11 cellular contexts compared by ENCODE assay signal in genomic region chr16:67489401-67490083, GRCh38. TPM values are rescaled to one million over a fixed set of nuclear protein-coding genes. Genes with fewer than 3 reads are reported as not detected.
A peak's percentile ranks its signal among the peaks of the same experiment; 100 is the strongest.
DNase-seq lines count a peak whose midpoint lies in the region; ATAC-seq, FAIRE-seq and TF ChIP-seq lines count a peak whose summit lies in the region.
"Had no signal": no experiment of that assay in that cellular context is flagged by ENCODE, and none has a peak within 500 bp of the region (broad histone marks: within the 10 kb centered on the region; RNA-seq: fewer than 3 reads in every experiment).

No MANE protein-coding gene starts in this region.

- peaks cover under 1% of the 10 kb centered on the region for H3K27me3 ChIP-seq in cardiac muscle cell
- H3K27me3 ChIP-seq in muscle layer of colon (ENCODE audit: control insufficient read depth in 1 of 2, insufficient read depth in 2 of 2, low read length in 2 of 2): no peaks in the 10 kb centered on the region
- no peaks in the 10 kb centered on the region for H3K27me3 ChIP-seq in aorta (ENCODE audit: control insufficient read depth in 1 of 2, insufficient read depth in 2 of 2, low read length in 1 of 2)
- H3K27me3 ChIP-seq: tibial artery had no signal

- H3K4me3 ChIP-seq in cardiac muscle cell: no peak overlapping the region
- H3K4me3 ChIP-seq in muscle layer of colon (ENCODE audit: low read depth in 1 of 2, low read length in 2 of 2): no peak overlapping the region
- no peak overlapping the region for H3K4me3 ChIP-seq in aorta (ENCODE audit: low read length in 2 of 2)
- H3K4me3 ChIP-seq: tibial artery had no signal

- intact Hi-C loops in cardiac septum (cut with DNase I) (no loop called here), aorta (cut with DNase I) (no loop called here)

- TF ChIP-seq CTCF in cardiac muscle cell (IDR thresholded peaks at IDR 0.05; ENCODE audit: low read depth, low read length): no peak

- H3K4me1 ChIP-seq in cardiac muscle cell (ENCODE audit: low read depth) (peaks cover 21% of the 10 kb centered on the region), muscle layer of colon (ENCODE audit: insufficient read depth, low read length) (peaks cover 32% of the 10 kb centered on the region), aorta (ENCODE audit: control insufficient read depth in 1 of 2, insufficient read depth in 2 of 2, low read length in 2 of 2) (no peaks in the 10 kb centered on the region)
- H3K4me1 ChIP-seq: tibial artery had no signal

- peak; percentile 29 to 81 for DNase-seq in cardiac muscle cell (ENCODE audit: low read depth in 1 of 2, low spot score in 1 of 2)
- DNase-seq in cardiac septum (ENCODE audit: low spot score): no peak
- no peak for DNase-seq in caudate nucleus (lab: John Stamatoyannopoulos, UW)
- DNase-seq in aorta: no peak
- no peak for DNase-seq in HTR-8/SVneo (ENCODE audit: insufficient read length, low spot score)

- peak overlapping the region; percentile 44 for H3K9ac ChIP-seq in muscle layer of colon (ENCODE audit: low read length)

- ATAC-seq in aorta (ENCODE audit: low FRiP score) (peak; percentile 42), HG03097 (IDR thresholded peaks at IDR 0.05; ENCODE audit: low FRiP score, unreplicated experiment) (no peak), HG03457 (IDR thresholded peaks at IDR 0.05; ENCODE audit: unreplicated experiment) (no peak)

- no peaks in the 10 kb centered on the region for H3K9me3 ChIP-seq in cardiac muscle cell (ENCODE audit: low read depth)
- H3K9me3 ChIP-seq in muscle layer of colon (ENCODE audit: low read length): no peaks in the 10 kb centered on the region
- H3K9me3 ChIP-seq in aorta (ENCODE audit: control insufficient read depth, low read length): no peaks in the 10 kb centered on the region
- H3K9me3 ChIP-seq: tibial artery had no signal

- H3K36me3 ChIP-seq in cardiac muscle cell (no peaks in the 10 kb centered on the region), muscle layer of colon (ENCODE audit: insufficient read depth, low read length) (peaks cover 22% of the 10 kb centered on the region), aorta (ENCODE audit: control insufficient read depth in 1 of 2, insufficient read depth in 2 of 2, low read length in 1 of 2) (no peaks in the 10 kb centered on the region)

- H3K27ac ChIP-seq in cardiac muscle cell (peak overlapping the region; percentile 95), caudate nucleus (ENCODE audit: low read depth, low read length) (peak overlapping the region; percentile 24), muscle layer of colon (ENCODE audit: low read depth, low read length) (peak overlapping the region; percentile 95), aorta (ENCODE audit: low read depth in 1 of 2, low read length in 2 of 2) (peak overlapping the region in 1 of 2 donors; percentile 14)
- H3K27ac ChIP-seq: tibial artery had no signal

- WGBS in aorta, 2 donors: 14 to 23% methylated on average over 4 of the region's 4 CpGs

- FAIRE-seq in HTR-8/SVneo (lab: Jason Lieb, UNC): no peak

RNA-seq across cellular contexts. Expression of gene AGRP, which starts 6.2 kb away (rescaled TPM):
- total RNA-seq in cardiac muscle cell (not detected in 2 replicates), cardiac septum (not detected), aorta (not detected)
- polyA plus RNA-seq in cardiac muscle cell (0.71 TPM in 1 of 2 replicates, not detected in the other), aorta (1 to 10 TPM in 1 of 2 donors, not detected in 1; 1.5 TPM)
- total RNA-seq: NCI-H460 had no signal
- polyA plus RNA-seq: AG04450 had no signal

RNA-seq across cellular contexts. Expression of gene ATP6V0D1, which starts 8.6 kb away (rescaled TPM):
- total RNA-seq in cardiac muscle cell (74.5 and 140 TPM in 2 replicates), cardiac septum (58.8 TPM), aorta (10 to 100 TPM; 58.7 to 62.0 TPM)
- polyA plus RNA-seq in cardiac muscle cell (139 and 203 TPM in 2 replicates), aorta (10 to 100 TPM; 52.0 to 88.0 TPM)

RNA-seq across cellular contexts. Expression of gene RIPOR1, which starts 39.1 kb away (rescaled TPM):
- total RNA-seq in cardiac muscle cell: 27.3 and 35.7 TPM in 2 replicates
- 29.5 and 46.3 TPM in 2 replicates for polyA plus RNA-seq in cardiac muscle cell
- 102 TPM for total RNA-seq in cardiac septum
- 100 to 1,000 TPM; 105 to 120 TPM for total RNA-seq in aorta
- polyA plus RNA-seq in aorta: 10 to 100 TPM; 22.7 to 65.5 TPM

RNA-seq across cellular contexts. Expression of gene HSD11B2, which starts 58.6 kb away (rescaled TPM):
- total RNA-seq in cardiac muscle cell (0.28 and 0.36 TPM in 2 replicates), cardiac septum (0.27 TPM), aorta (1 to 10 TPM in 1 of 2 donors, not detected in 1; 1.1 TPM)
- polyA plus RNA-seq in cardiac muscle cell (0.26 and 0.84 TPM in 2 replicates), aorta (10 to 100 TPM in 1 of 2 donors, not detected in 1; 13.3 TPM)
- polyA plus RNA-seq: AG04450 had no signal

Comparison
In these comparisons a context has a peak if more than half of its experiments do, and no peak if none do; other contexts are left out.
1. DNase-seq: peak in cardiac muscle cell (2 of 2); none in cardiac septum (single experiment), caudate nucleus (0 of 61), aorta (0 of 2) and HTR-8/SVneo (single experiment).